ENCODE assay signal across 8 cellular contexts in the genomic region with DNA sequence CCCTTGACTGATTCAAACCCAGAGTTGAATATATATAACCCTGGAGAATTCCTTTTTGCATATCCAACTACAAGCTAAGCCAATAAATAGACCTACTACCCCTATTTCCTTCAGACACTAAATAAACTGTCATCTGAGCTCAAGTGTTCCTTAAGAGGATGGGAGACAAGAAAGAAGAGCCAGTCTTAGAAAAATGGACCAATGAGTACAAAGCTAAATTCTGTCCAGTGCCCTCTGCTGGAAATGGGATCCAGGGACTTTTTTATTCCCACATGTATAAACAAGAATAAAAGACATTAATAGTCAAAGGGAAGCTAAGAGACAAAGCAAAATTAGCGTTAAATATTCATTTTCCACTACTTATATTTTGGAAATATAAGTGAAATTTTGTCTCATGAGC. TPM values are rescaled to one million over a fixed set of nuclear protein-coding genes. Genes with fewer than 3 reads are reported as not detected.
DNase-seq lines count a peak whose midpoint lies in the region; ATAC-seq and TF ChIP-seq lines count a peak whose summit lies in the region.

No MANE protein-coding gene starts in this region.

- H3K4me1 Mint-ChIP-seq in CD4-positive, CD25-positive, alpha-beta regulatory T cell, result peaks cover 42 to 69% (median 61%) of the 10 kb centered on the region in 4 donors

- in situ Hi-C loops in ACHN (cut with HindIII; ENCODE audit: low pct_ligation_motif_present, low pct_unique_long_range_greater_than_20kb, low sequenced_read_pairs), result no loop called here

- peak overlapping the region; percentile 54 to 89 (median 83) for H3K27ac Mint-ChIP-seq in CD4-positive, CD25-positive, alpha-beta regulatory T cell

- H3K4me3 ChIP-seq in CD4-positive, CD25-positive, alpha-beta regulatory T cell (ENCODE audit: low read depth, low read length), result peak overlapping the region; percentile 17
- H3K4me3 ChIP-seq in body of pancreas, result no peak overlapping the region

- peaks cover 0 to 3% (median 0%) of the 10 kb centered on the region in 7 donors for H3K9me3 Mint-ChIP-seq in CD4-positive, CD25-positive, alpha-beta regulatory T cell

- TF ChIP-seq CTCF in body of pancreas (IDR thresholded peaks at IDR 0.05), result peak in 3 of 7 experiments; percentile 15 to 23 (median 18)

- H3K4me1 ChIP-seq in CD4-positive, CD25-positive, alpha-beta regulatory T cell (ENCODE audit: control insufficient read depth, insufficient read depth, low read length, poor library complexity, severe bottlenecking), result peaks cover 47% of the 10 kb centered on the region
- H3K4me1 ChIP-seq in body of pancreas, result peaks cover 46% of the 10 kb centered on the region

- peak overlapping the region in 2 of 4 donors; percentile 45 to 74 for H3K4me3 Mint-ChIP-seq in CD4-positive, CD25-positive, alpha-beta regulatory T cell

- ATAC-seq in CD4-positive, CD25-positive, alpha-beta regulatory T cell (ENCODE audit: low read depth in 2 of 2), result no peak
- ATAC-seq in body of pancreas, result no peak

- WGBS in body of pancreas, 2 donors, result 48 to 61% methylated on average over 1 of the region's 1 CpG

- no peak for DNase-seq in CD4-positive, CD25-positive, alpha-beta regulatory T cell
- DNase-seq in body of pancreas (no peak), myocyte (ENCODE audit: low read depth) (peak; percentile 61), ACHN (no peak), NCI-H146 treated with DMSO at 0.1 percent for 48 hours (lab: John Stamatoyannopoulos, UW; ENCODE audit: unreplicated experiment) (no peak)
- no peak for DNase-seq in NK-92 treated with Interleukin-12 subunit alpha and Interleukin-12 subunit beta, amount 100 ng/mL, for 24 hours (lab: John Stamatoyannopoulos, UW)
- DNase-seq in stimulated activated CD4-positive, alpha-beta T cell treated with anti-CD3 and anti-CD28 coated beads, Interleukin-4, amount 100 ng/mL, for 1 hour, result no peak

- H3K9me3 ChIP-seq in CD4-positive, CD25-positive, alpha-beta regulatory T cell (ENCODE audit: control insufficient read depth in 2 of 2, low read length in 2 of 2), result no peaks in the 10 kb centered on the region
- H3K9me3 ChIP-seq in KOPT-K1 (ENCODE audit: insufficient read depth, low read length, poor library complexity, severe bottlenecking) (no peaks in the 10 kb centered on the region), body of pancreas (no peaks in the 10 kb centered on the region)

- H3K36me3 ChIP-seq in CD4-positive, CD25-positive, alpha-beta regulatory T cell (ENCODE audit: control insufficient read depth, insufficient read depth, low read length), result peaks cover 41% of the 10 kb centered on the region
- H3K36me3 ChIP-seq in KOPT-K1 (ENCODE audit: insufficient read depth, low read length), result peaks cover 82% of the 10 kb centered on the region
- H3K36me3 ChIP-seq in body of pancreas (replicated peaks in 1 of 2; ENCODE audit: insufficient read depth in 1 of 2, low read depth in 2 of 2), result peaks cover 0 to 9% of the 10 kb centered on the region in 2 donors

- intact Hi-C loops in body of pancreas (cut with DNase I), result no loop called here

- H3K27ac ChIP-seq in CD4-positive, CD25-positive, alpha-beta regulatory T cell (ENCODE audit: insufficient read depth, low read length, poor library complexity, severe bottlenecking), result peak overlapping the region; percentile 98
- H3K27ac ChIP-seq in KOPT-K1 (ENCODE audit: low read depth, low read length, poor library complexity, severe bottlenecking) (peak overlapping the region; percentile 95), body of pancreas (peak overlapping the region in 3 of 4 donors; percentile 1 to 96 (median 96))

- peaks cover 51% of the 10 kb centered on the region for H3K36me3 Mint-ChIP-seq in CD4-positive, CD25-positive, alpha-beta regulatory T cell

- H3K27me3 Mint-ChIP-seq in CD4-positive, CD25-positive, alpha-beta regulatory T cell, result peaks cover 11% of the 10 kb centered on the region

- H3K27me3 ChIP-seq in CD4-positive, CD25-positive, alpha-beta regulatory T cell (ENCODE audit: control insufficient read depth, insufficient read depth, low read length), result no peaks in the 10 kb centered on the region
- no peaks in the 10 kb centered on the region for H3K27me3 ChIP-seq in body of pancreas

- peak in 1 of 3 donors; percentile 4 for TF ChIP-seq POLR2A in body of pancreas (IDR thresholded peaks at IDR 0.05)

RNA-seq across cellular contexts. Expression of a gene that starts 4.8 kb away (rescaled TPM):
- total RNA-seq in CD4-positive, CD25-positive, alpha-beta regulatory T cell, result 164 TPM
- polyA plus RNA-seq in CD4-positive, CD25-positive, alpha-beta regulatory T cell, result 10 to 100 TPM; 18.0 to 22.9 (median 19.7) TPM
- total RNA-seq in body of pancreas (10 to 100 TPM; 36.1 to 48.1 TPM), myocyte (32.1 and 40.0 TPM in 2 replicates)
- 27.8 TPM for polyA plus RNA-seq in myocyte (2012)

RNA-seq across cellular contexts. Expression of a gene that starts 5.4 kb away (rescaled TPM):
- total RNA-seq in CD4-positive, CD25-positive, alpha-beta regulatory T cell, result 19.0 TPM
- polyA plus RNA-seq in CD4-positive, CD25-positive, alpha-beta regulatory T cell, result 100 to 1,000 TPM; 121 to 165 (median 151) TPM
- 10 to 100 TPM; 26.4 to 35.5 TPM for total RNA-seq in body of pancreas
- total RNA-seq in myocyte, result 64.3 and 65.5 TPM in 2 replicates
- 61.7 TPM for polyA plus RNA-seq in myocyte (2012)

RNA-seq across cellular contexts. Expression of a gene that starts 14.5 kb away (rescaled TPM):
- total RNA-seq in CD4-positive, CD25-positive, alpha-beta regulatory T cell, result 7.2 TPM
- polyA plus RNA-seq in CD4-positive, CD25-positive, alpha-beta regulatory T cell, result under 1 TPM; 0.27 to 0.89 (median 0.53) TPM
- total RNA-seq in body of pancreas (1 to 10 TPM; 2.0 to 5.4 TPM), myocyte (8.1 and 13.3 TPM in 2 replicates)
- 28.4 TPM for polyA plus RNA-seq in myocyte (2012)

RNA-seq across cellular contexts. Expression of a gene that starts 34.7 kb away (rescaled TPM):
- total RNA-seq in CD4-positive, CD25-positive, alpha-beta regulatory T cell, result 24.4 TPM
- 10 to 100 TPM in 2 of 4 donors, 1 to 10 TPM in 2; 7.5 to 19.7 (median 10.9) TPM for polyA plus RNA-seq in CD4-positive, CD25-positive, alpha-beta regulatory T cell
- total RNA-seq in body of pancreas, result 10 to 100 TPM in 1 of 2 donors, 1 to 10 TPM in 1; 7.3 to 28.3 TPM
- 7.0 and 7.5 TPM in 2 replicates for total RNA-seq in myocyte
- 15.8 TPM for polyA plus RNA-seq in myocyte (2012)

RNA-seq across cellular contexts. Expression of a gene that starts 41.0 kb away (rescaled TPM):
- 113 TPM for total RNA-seq in CD4-positive, CD25-positive, alpha-beta regulatory T cell
- polyA plus RNA-seq in CD4-positive, CD25-positive, alpha-beta regulatory T cell, result 10 to 100 TPM; 14.3 to 25.3 (median 16.4) TPM
- total RNA-seq in body of pancreas (10 to 100 TPM; 27.0 to 37.6 TPM), myocyte (59.6 and 66.3 TPM in 2 replicates)
- 68.0 TPM for polyA plus RNA-seq in myocyte (2012)
